In the genomic region with DNA sequence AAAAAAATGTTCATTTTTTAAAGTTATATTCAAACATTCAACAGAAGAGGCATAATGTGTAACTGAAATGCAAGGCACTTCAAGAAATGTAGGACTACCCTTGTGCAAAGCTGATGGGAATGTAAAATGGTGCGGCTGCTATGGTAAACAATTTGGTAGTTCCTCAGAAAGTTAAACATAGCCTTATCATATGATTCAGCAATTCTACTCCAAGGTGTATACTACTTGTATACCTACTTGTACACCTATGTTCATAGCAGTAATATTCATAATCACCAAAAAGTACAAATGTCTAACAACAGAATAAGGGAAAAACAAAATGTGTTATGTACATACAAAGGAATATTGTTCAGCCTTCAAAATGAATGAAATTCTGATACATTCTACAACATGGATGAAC, we compare ENCODE assay signal across 20 cellular contexts.
"Had no signal": no experiment of that assay in that cellular context is flagged by ENCODE, and none has a peak within 500 bp of the region (broad histone marks: within the 10 kb centered on the region; RNA-seq: fewer than 3 reads in every experiment).

No MANE protein-coding gene starts in this region.

- H3K4me1 ChIP-seq: breast epithelium had no signal

- DNase-seq: activated CD4-positive, alpha-beta T cell treated with anti-CD3 and anti-CD28 coated beads, Interleukin-2, amount 10 ng/mL, durations not matched to agents 24 days and 14 days; activated CD4-positive, alpha-beta T cell treated with anti-CD3 and anti-CD28 coated beads, Interleukin-2, amount 50 U/mL, for 4 hours; activated CD8-positive, alpha-beta T cell treated with anti-CD3 and anti-CD28 coated beads for 36 hours; activated gamma-delta T cell; activated naive CD4-positive, alpha-beta T cell treated with Interleukin-2 at 50 U/mL for 16 hours; activated naive CD8-positive, alpha-beta T cell treated with anti-CD3 and anti-CD28 coated beads, Interleukin-2, amount 10 ng/mL, durations not matched to agents 7 days and 5 days; activated T-cell treated with anti-CD3 and anti-CD28 coated beads, Interleukin-2, amount 50 U/mL, for 24 hours; amygdala; caudate nucleus; cerebellar nuclear complex; NCI-H2227 treated with DMSO at 0.1 percent for 48 hours; NCI-H446; SJCRH30; SK-N-SH; T-cell; T-helper 2 cell; T-helper 9 cell had no signal

- H3K27ac ChIP-seq: ascending aorta, breast epithelium, SJCRH30 had no signal

- H3K36me3 ChIP-seq: ascending aorta, breast epithelium, SJCRH30 had no signal

- H3K4me3 ChIP-seq: ascending aorta, breast epithelium, SJCRH30 had no signal

- H3K9me3 ChIP-seq: ascending aorta, breast epithelium, SJCRH30, SK-N-SH had no signal

- ATAC-seq: activated CD8-positive, alpha-beta T cell treated with anti-CD3 and anti-CD28 coated beads for 36 hours; Panc1; T-cell had no signal

- H3K27me3 ChIP-seq: ascending aorta, breast epithelium, SJCRH30 had no signal

- H3K9ac ChIP-seq: SK-N-SH had no signal

- H3K4me2 ChIP-seq: SK-N-SH had no signal
